ENCODE assay signal across 10 cellular contexts in the genomic region with DNA sequence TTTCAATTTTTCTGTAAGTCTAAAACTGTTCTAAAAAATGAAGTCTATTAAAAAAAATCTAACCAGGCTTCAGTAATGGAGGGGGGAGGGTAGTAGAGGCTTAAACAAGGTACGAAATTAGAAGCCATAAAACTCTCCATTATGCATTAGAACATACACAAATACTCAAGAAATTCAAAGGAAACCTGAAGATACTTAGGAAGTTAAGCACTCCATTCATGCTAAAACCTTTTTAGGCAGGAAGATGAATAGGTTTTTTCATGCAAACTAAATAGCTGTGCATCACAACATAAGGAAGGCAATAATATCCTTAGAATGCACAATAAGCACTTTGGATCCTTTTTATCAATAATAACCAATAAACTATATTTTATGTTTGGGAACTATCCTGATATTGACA. TPM values are rescaled to one million over a fixed set of nuclear protein-coding genes. Genes with fewer than 3 reads are reported as not detected.
DNase-seq lines count a peak whose midpoint lies in the region; ATAC-seq and TF ChIP-seq lines count a peak whose summit lies in the region.
"Had no signal": no experiment of that assay in that cellular context is flagged by ENCODE, and none has a peak within 500 bp of the region (broad histone marks: within the 10 kb centered on the region; RNA-seq: fewer than 3 reads in every experiment).

No MANE protein-coding gene starts in this region.

- H3K9me2 ChIP-seq in hepatocyte (replicated peaks; ENCODE audit: insufficient read depth): no peaks in the 10 kb centered on the region

- ATAC-seq in heart left ventricle (no peak), left ventricle myocardium superior (no peak), GM21825 (IDR thresholded peaks at IDR 0.05; ENCODE audit: unreplicated experiment) (no peak)
- no peak for ATAC-seq in activated CD8-positive, alpha-beta T cell treated with anti-CD3 and anti-CD28 coated beads, Interleukin-2, amount 10 ng/mL, durations not matched to agents 7 days and 5 days

- H3K27ac ChIP-seq in heart left ventricle: no peak overlapping the region
- no peak overlapping the region for H3K27ac ChIP-seq in hepatocyte
- peak overlapping the region; percentile 99 for H3K27ac ChIP-seq in vagina

- H3K27me3 Mint-ChIP-seq in activated CD8-positive, alpha-beta T cell treated with anti-CD3 and anti-CD28 coated beads, Interleukin-2, amount 10 ng/mL, durations not matched to agents 7 days and 5 days (ENCODE audit: low read depth): no peaks in the 10 kb centered on the region

- H3K36me3 ChIP-seq in heart left ventricle (no peaks in the 10 kb centered on the region), hepatocyte (replicated peaks; ENCODE audit: insufficient read depth, low read depth) (no peaks in the 10 kb centered on the region), vagina (no peaks in the 10 kb centered on the region)
- H3K36me3 ChIP-seq: thyroid gland had no signal

- no peak for TF ChIP-seq POLR2A in heart left ventricle (IDR thresholded peaks at IDR 0.05)
- TF ChIP-seq POLR2A in vagina (IDR thresholded peaks at IDR 0.05): no peak

- H3K27me3 ChIP-seq in heart left ventricle: no peaks in the 10 kb centered on the region
- no peaks in the 10 kb centered on the region for H3K27me3 ChIP-seq in hepatocyte
- H3K27me3 ChIP-seq in vagina: no peaks in the 10 kb centered on the region
- H3K27me3 ChIP-seq: thyroid gland had no signal

- H3K4me3 ChIP-seq in heart left ventricle: peak overlapping the region in 7 of 12 donors; percentile 61 to 99 (median 88)
- peak overlapping the region; percentile 86 for H3K4me3 ChIP-seq in hepatocyte
- no peak overlapping the region for H3K4me3 ChIP-seq in vagina

- intact Hi-C loops in heart left ventricle (cut with DNase I) (no loop called here), left ventricle myocardium superior (cut with micrococcal nuclease) (no loop called here), vagina (cut with DNase I) (no loop called here)

- WGBS in heart left ventricle, 4 donors: 64 to 78% (median 65%) methylated on average over 1 of the region's 1 CpG
- 38% methylated on average over 1 of the region's 1 CpG for WGBS in hepatocyte (ENCODE audit: low lambda C conversion rate, missing lambda C conversion rate)

- TF ChIP-seq CTCF in heart left ventricle (IDR thresholded peaks at IDR 0.05) (no peak), hepatocyte (IDR thresholded peaks at IDR 0.05; ENCODE audit: poor library complexity) (no peak), vagina (IDR thresholded peaks at IDR 0.05) (no peak), GM10266 (IDR thresholded peaks at IDR 0.05; ENCODE audit: control insufficient read depth, insufficient read depth, low read depth, missing control alignments) (no peak)

- H3K4me3 Mint-ChIP-seq in activated CD8-positive, alpha-beta T cell treated with anti-CD3 and anti-CD28 coated beads, Interleukin-2, amount 10 ng/mL, durations not matched to agents 7 days and 5 days: peak overlapping the region; percentile 85

- H3K4me2 ChIP-seq in hepatocyte: peak overlapping the region; percentile 85

- H3K9me3 Mint-ChIP-seq in activated CD8-positive, alpha-beta T cell treated with anti-CD3 and anti-CD28 coated beads, Interleukin-2, amount 10 ng/mL, durations not matched to agents 7 days and 5 days (ENCODE audit: insufficient read depth): no peaks in the 10 kb centered on the region

- peaks cover 70% of the 10 kb centered on the region for H3K79me2 ChIP-seq in hepatocyte

- H3K4me1 ChIP-seq in heart left ventricle: peaks cover 2 to 30% (median 16%) of the 10 kb centered on the region in 12 donors
- peaks cover 24% of the 10 kb centered on the region for H3K4me1 ChIP-seq in hepatocyte (ENCODE audit: insufficient read depth)
- H3K4me1 ChIP-seq in vagina: peaks cover 52% of the 10 kb centered on the region

- H4K20me1 ChIP-seq in hepatocyte (ENCODE audit: insufficient read depth, poor library complexity, severe bottlenecking): peaks cover 56% of the 10 kb centered on the region

- CTCF ChIA-PET in activated CD8-positive, alpha-beta T cell treated with anti-CD3 and anti-CD28 coated beads, Interleukin-2, amount 10 ng/mL, durations not matched to agents 7 days and 5 days (lab: Charles Lee): no interaction called here

- H3K9me3 ChIP-seq in heart left ventricle: no peaks in the 10 kb centered on the region
- no peaks in the 10 kb centered on the region for H3K9me3 ChIP-seq in hepatocyte (ENCODE audit: low read depth)
- no peaks in the 10 kb centered on the region for H3K9me3 ChIP-seq in vagina
- H3K9me3 ChIP-seq: thyroid gland had no signal

- H3K36me3 Mint-ChIP-seq in activated CD8-positive, alpha-beta T cell treated with anti-CD3 and anti-CD28 coated beads, Interleukin-2, amount 10 ng/mL, durations not matched to agents 7 days and 5 days (ENCODE audit: low read depth): peaks cover 13% of the 10 kb centered on the region

- no peak overlapping the region for H2AFZ ChIP-seq in hepatocyte

- no peak overlapping the region for H3K27ac Mint-ChIP-seq in activated CD8-positive, alpha-beta T cell treated with anti-CD3 and anti-CD28 coated beads, Interleukin-2, amount 10 ng/mL, durations not matched to agents 7 days and 5 days

- H3K4me1 Mint-ChIP-seq in activated CD8-positive, alpha-beta T cell treated with anti-CD3 and anti-CD28 coated beads, Interleukin-2, amount 10 ng/mL, durations not matched to agents 7 days and 5 days (ENCODE audit: low read depth): peaks cover 24% of the 10 kb centered on the region

- POLR2A ChIA-PET in activated CD8-positive, alpha-beta T cell treated with anti-CD3 and anti-CD28 coated beads, Interleukin-2, amount 10 ng/mL, durations not matched to agents 7 days and 5 days (lab: Charles Lee): no interaction called here

- DNase-seq in heart left ventricle (no peak), left ventricle myocardium superior (no peak), hepatocyte (ENCODE audit: low spot score) (no peak), vagina (ENCODE audit: extremely low spot score in 2 of 2) (no peak), NCI-H1092 (lab: John Stamatoyannopoulos, UW) (no peak), GM10266 (ENCODE audit: extremely low spot score) (no peak)
- DNase-seq in activated CD8-positive, alpha-beta T cell treated with anti-CD3 and anti-CD28 coated beads, Interleukin-2, amount 10 ng/mL, durations not matched to agents 7 days and 5 days: no peak
- DNase-seq: stimulated activated CD4-positive, alpha-beta T cell treated with anti-CD3 and anti-CD28 coated beads, Interleukin-12 subunit alpha, Interleukin-12 subunit beta, amount 100 ng/mL, for 4 hours; thyroid gland had no signal

RNA-seq across cellular contexts. Expression of gene RAB6A, which starts 2.4 kb away (rescaled TPM):
- total RNA-seq in heart left ventricle: 100 to 1,000 TPM in 7 of 9 donors, 10 to 100 TPM in 2; 92.2 to 143 (median 123) TPM
- 100 to 1,000 TPM in 1 of 2 donors, 10 to 100 TPM in 1; 41.7 to 110 TPM for polyA plus RNA-seq in heart left ventricle
- 96.3 TPM for total RNA-seq in left ventricle myocardium superior
- total RNA-seq in activated CD8-positive, alpha-beta T cell treated with anti-CD3 and anti-CD28 coated beads, Interleukin-2, amount 10 ng/mL, durations not matched to agents 7 days and 5 days: 100 to 1,000 TPM in 1 of 2 experiments, 10 to 100 TPM in 1; 97.7 to 101 TPM
- total RNA-seq in hepatocyte: 99.5 and 103 TPM in 2 replicates
- 83.8 and 85.8 TPM in 2 replicates for polyA plus RNA-seq in hepatocyte
- 148 TPM for total RNA-seq in vagina

RNA-seq across cellular contexts. Expression of gene MRPL48, which starts 29.2 kb away (rescaled TPM):
- 10 to 100 TPM; 21.0 to 43.5 (median 39.4) TPM for total RNA-seq in heart left ventricle
- 10 to 100 TPM; 33.3 to 47.7 TPM for polyA plus RNA-seq in heart left ventricle
- 44.7 TPM for total RNA-seq in left ventricle myocardium superior
- total RNA-seq in activated CD8-positive, alpha-beta T cell treated with anti-CD3 and anti-CD28 coated beads, Interleukin-2, amount 10 ng/mL, durations not matched to agents 7 days and 5 days: 10 to 100 TPM; 45.1 to 46.0 TPM
- 25.9 and 28.5 TPM in 2 replicates for total RNA-seq in hepatocyte
- 34.9 and 59.1 TPM in 2 replicates for polyA plus RNA-seq in hepatocyte
- 23.3 TPM for total RNA-seq in vagina

Comparison
In these comparisons a context has a peak if more than half of its experiments do, and no peak if none do; other contexts are left out.
1. H3K4me3 ChIP-seq: peak in heart left ventricle (7 of 12) and hepatocyte (single experiment); none in vagina (0 of 2).